Comparison of ENCODE assay signal across 13 cellular contexts in the genomic region with DNA sequence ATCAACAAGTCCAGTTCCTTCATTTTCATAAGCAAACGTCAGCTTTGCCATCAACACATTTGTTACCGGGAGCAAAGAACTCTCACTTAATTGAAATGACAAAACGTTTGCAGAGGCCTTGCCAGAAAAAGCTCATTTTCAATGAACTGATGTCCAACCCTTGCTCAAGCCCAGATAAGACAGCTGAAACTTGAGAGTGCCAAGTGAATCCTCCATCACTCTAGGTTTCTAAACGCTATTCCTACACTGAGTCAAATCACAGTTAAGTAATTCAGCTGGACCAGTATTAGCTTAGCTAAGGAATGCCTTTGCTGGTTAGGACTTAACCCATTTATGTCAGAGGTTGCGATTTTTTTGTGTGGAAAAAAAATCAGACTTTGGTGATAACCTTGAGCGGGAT. TPM values are rescaled to one million over a fixed set of nuclear protein-coding genes. Genes with fewer than 3 reads are reported as not detected.
DNase-seq lines count a peak whose midpoint lies in the region; ATAC-seq, FAIRE-seq and TF ChIP-seq lines count a peak whose summit lies in the region.
"Had no signal": no experiment of that assay in that cellular context is flagged by ENCODE, and none has a peak within 500 bp of the region (broad histone marks: within the 10 kb centered on the region; RNA-seq: fewer than 3 reads in every experiment).

No MANE protein-coding gene starts in this region.

- no peak overlapping the region for H3K27ac Mint-ChIP-seq in activated naive CD4-positive, alpha-beta T cell treated with anti-CD3 and anti-CD28 coated beads, Interleukin-2, amount 50 U/mL, for 72 hours

- peaks cover 6 to 51% of the 10 kb centered on the region in 2 donors for H3K36me3 Mint-ChIP-seq in activated naive CD4-positive, alpha-beta T cell treated with anti-CD3 and anti-CD28 coated beads, Interleukin-2, amount 50 U/mL, for 72 hours
- H3K36me3 Mint-ChIP-seq: memory B cell had no signal

- peaks cover 35% of the 10 kb centered on the region for H3K4me1 ChIP-seq in osteoblast (ENCODE audit: insufficient read depth, low read length)

- no peaks in the 10 kb centered on the region for H3K9me3 Mint-ChIP-seq in activated naive CD4-positive, alpha-beta T cell treated with anti-CD3 and anti-CD28 coated beads, Interleukin-2, amount 50 U/mL, for 72 hours
- H3K9me3 Mint-ChIP-seq: activated naive CD4-positive, alpha-beta T cell treated with anti-CD3 and anti-CD28 coated beads, Interleukin-2, amount 50 U/mL, for 24 hours; memory B cell had no signal

- H3K27ac ChIP-seq in SK-N-MC (peak overlapping the region; percentile 59; the same call in 1 of the 2 replicates), osteoblast (ENCODE audit: low read depth, low read length) (peak overlapping the region; percentile 32)

- H3K4me2 ChIP-seq in osteoblast (ENCODE audit: insufficient read depth, low read length): peak overlapping the region; percentile 2

- H2AFZ ChIP-seq in osteoblast (ENCODE audit: low read length): no peak overlapping the region

- H3K9me3 ChIP-seq in SK-N-MC (ENCODE audit: low read depth, low read length) (no peaks in the 10 kb centered on the region), osteoblast (ENCODE audit: low read depth, low read length) (no peaks in the 10 kb centered on the region)
- H3K9me3 ChIP-seq: tibial nerve had no signal

- DNase-seq in GM12891 (ENCODE audit: insufficient read length, low spot score) (no peak), SK-N-MC (ENCODE audit: low read depth, low spot score) (no peak), fibroblast of pulmonary artery (ENCODE audit: low read depth) (peak; percentile 85), osteoblast (ENCODE audit: insufficient read length, low spot score, missing footprints) (no peak), 8988T (no peak)
- no peak for DNase-seq in activated naive CD4-positive, alpha-beta T cell treated with anti-CD3 and anti-CD28 coated beads, Interleukin-2, amount 50 U/mL, for 72 hours (ENCODE audit: low spot score in 2 of 2)
- DNase-seq: NCI-H1048, NCI-H774 had no signal

- no peak overlapping the region for H3K9ac ChIP-seq in SK-N-MC (ENCODE audit: insufficient read length)

- peaks cover 4% of the 10 kb centered on the region; the same call in 1 of the 2 replicates for H3K36me3 ChIP-seq in SK-N-MC (ENCODE audit: insufficient read depth, low read length)
- peaks cover 14% of the 10 kb centered on the region for H3K36me3 ChIP-seq in osteoblast (ENCODE audit: insufficient read depth, low read length)

- TF ChIP-seq CTCF in fibroblast of pulmonary artery (IDR thresholded peaks at IDR 0.05; ENCODE audit: low read length, missing control alignments) (no peak), osteoblast (IDR thresholded peaks at IDR 0.05; ENCODE audit: extremely low read depth, low read depth, low read length) (no peak)

- no peak for TF ChIP-seq POLR2A in GM12891 (IDR thresholded peaks at IDR 0.05; ENCODE audit: low read depth, low read length)

- H3K79me2 ChIP-seq in osteoblast (ENCODE audit: insufficient read depth, low read length): peaks cover 95% of the 10 kb centered on the region

- peaks cover 60% of the 10 kb centered on the region for H4K20me1 ChIP-seq in osteoblast (ENCODE audit: insufficient read depth, low read length)

- ATAC-seq in GM18517 (IDR thresholded peaks at IDR 0.05; ENCODE audit: unreplicated experiment) (no peak), GM19467 (IDR thresholded peaks at IDR 0.05; ENCODE audit: unreplicated experiment) (no peak)
- no peak for ATAC-seq in activated naive CD4-positive, alpha-beta T cell treated with anti-CD3 and anti-CD28 coated beads, Interleukin-2, amount 50 U/mL, for 72 hours

- no peak overlapping the region for H3K4me3 ChIP-seq in SK-N-MC
- H3K4me3 ChIP-seq in fibroblast of pulmonary artery (replicated peaks; ENCODE audit: low read depth, low read length): no peak overlapping the region
- H3K4me3 ChIP-seq in osteoblast (ENCODE audit: insufficient read depth, low read length): no peak overlapping the region
- H3K4me3 ChIP-seq: tibial nerve had no signal

- no peaks in the 10 kb centered on the region for H3K27me3 ChIP-seq in osteoblast (ENCODE audit: insufficient read depth, low read length)
- H3K27me3 ChIP-seq: tibial nerve had no signal

- FAIRE-seq in GM12891 (lab: Jason Lieb, UNC): peak; percentile 5

TF ChIP-seq in GM12891, 5 proteins besides CTCF, POLR2A, EP300 and RAD21:
- no peak for TF ChIP-seq TAF1 (IDR thresholded peaks at IDR 0.05; ENCODE audit: low read depth, low read length)

RNA-seq across cellular contexts. Expression of gene CHSY1, which starts 11.5 kb away (rescaled TPM):
- polyA plus RNA-seq in GM12891 (2012; ENCODE audit: low read depth, missing spikeins): 5.6 TPM
- total RNA-seq in osteoblast: 36.8 and 39.1 TPM in 2 replicates
- total RNA-seq in activated naive CD4-positive, alpha-beta T cell treated with anti-CD3 and anti-CD28 coated beads, Interleukin-2, amount 50 U/mL, for 72 hours: 10 to 100 TPM; 45.5 to 54.1 TPM

RNA-seq across cellular contexts. Expression of gene SELENOS, which starts 36.9 kb away (rescaled TPM):
- polyA plus RNA-seq in GM12891 (2012; ENCODE audit: low read depth, missing spikeins): 18.3 TPM
- total RNA-seq in osteoblast: 74.3 and 79.6 TPM in 2 replicates
- total RNA-seq in activated naive CD4-positive, alpha-beta T cell treated with anti-CD3 and anti-CD28 coated beads, Interleukin-2, amount 50 U/mL, for 72 hours: 10 to 100 TPM; 18.4 to 22.6 TPM

RNA-seq across cellular contexts. Expression of gene SNRPA1, which starts 54.7 kb away (rescaled TPM):
- 93.7 TPM for polyA plus RNA-seq in GM12891 (2012; ENCODE audit: low read depth, missing spikeins)
- total RNA-seq in osteoblast: 7.1 and 9.8 TPM in 2 replicates
- total RNA-seq in activated naive CD4-positive, alpha-beta T cell treated with anti-CD3 and anti-CD28 coated beads, Interleukin-2, amount 50 U/mL, for 72 hours: 100 to 1,000 TPM; 163 to 174 TPM

Comparison
In these comparisons a context has a peak if more than half of its experiments do, and no peak if none do; other contexts are left out.
1. RNA of gene SNRPA1, which starts 54.7 kb away (total RNA-seq): 163 to 174 TPM in activated naive CD4-positive, alpha-beta T cell treated with anti-CD3 and anti-CD28 coated beads, Interleukin-2, amount 50 U/mL, for 72 hours; 7.1 to 9.8 TPM in osteoblast; every median in the first group is over 10 times any median in the second.